ENCODE assay signal across 8 cellular contexts in genomic region chr15:55434989-55435825, GRCh38. TPM values are rescaled to one million over a fixed set of nuclear protein-coding genes. Genes with fewer than 3 reads are reported as not detected.
DNase-seq lines count a peak whose midpoint lies in the region; ATAC-seq and TF ChIP-seq lines count a peak whose summit lies in the region.

No MANE protein-coding gene starts in this region.

- peak; percentile 75 for TF ChIP-seq CTCF in type B pancreatic cell (conservative IDR thresholded peaks at IDR 0.05)

- in situ Hi-C loops in T47D (cut with HindIII; ENCODE audit: low pct_unique_long_range_greater_than_20kb, low sequenced_read_pairs), result no loop called here

- DNase-seq in activated naive CD8-positive, alpha-beta T cell treated with anti-CD3 and anti-CD28 coated beads, Interleukin-2, amount 10 ng/mL, durations not matched to agents 7 days and 5 days, result no peak
- DNase-seq in activated naive CD8-positive, alpha-beta T cell treated with anti-CD3 and anti-CD28 coated beads for 36 hours, result no peak
- DNase-seq in HEK293T (ENCODE audit: extremely low spot score) (peak; percentile 20), NCI-H748 (lab: John Stamatoyannopoulos, UW; ENCODE audit: unreplicated experiment) (peak; percentile 41), T47D (ENCODE audit: low read depth in 1 of 2, low spot score in 1 of 2) (peak; percentile 41 to 71), kidney glomerular epithelial cell (lab: John Stamatoyannopoulos, UW) (peak; percentile 48), type B pancreatic cell (ENCODE audit: extremely low spot score, unreplicated experiment) (no peak)

- H3K27me3 Mint-ChIP-seq in activated naive CD8-positive, alpha-beta T cell treated with anti-CD3 and anti-CD28 coated beads, Interleukin-2, amount 10 ng/mL, durations not matched to agents 7 days and 5 days, result no peaks in the 10 kb centered on the region
- H3K27me3 Mint-ChIP-seq in activated naive CD8-positive, alpha-beta T cell treated with anti-CD3 and anti-CD28 coated beads for 36 hours, result no peaks in the 10 kb centered on the region
- H3K27me3 Mint-ChIP-seq in type B pancreatic cell, result no peaks in the 10 kb centered on the region

- no peaks in the 10 kb centered on the region for H3K9me3 Mint-ChIP-seq in activated naive CD8-positive, alpha-beta T cell treated with anti-CD3 and anti-CD28 coated beads, Interleukin-2, amount 10 ng/mL, durations not matched to agents 7 days and 5 days
- no peaks in the 10 kb centered on the region for H3K9me3 Mint-ChIP-seq in activated naive CD8-positive, alpha-beta T cell treated with anti-CD3 and anti-CD28 coated beads for 36 hours
- H3K9me3 Mint-ChIP-seq in type B pancreatic cell, result no peaks in the 10 kb centered on the region

- H3K36me3 Mint-ChIP-seq in activated naive CD8-positive, alpha-beta T cell treated with anti-CD3 and anti-CD28 coated beads, Interleukin-2, amount 10 ng/mL, durations not matched to agents 7 days and 5 days, result no peaks in the 10 kb centered on the region
- no peaks in the 10 kb centered on the region for H3K36me3 Mint-ChIP-seq in activated naive CD8-positive, alpha-beta T cell treated with anti-CD3 and anti-CD28 coated beads for 36 hours
- H3K36me3 Mint-ChIP-seq in type B pancreatic cell, result no peaks in the 10 kb centered on the region

- no peak overlapping the region for H3K27ac Mint-ChIP-seq in activated naive CD8-positive, alpha-beta T cell treated with anti-CD3 and anti-CD28 coated beads, Interleukin-2, amount 10 ng/mL, durations not matched to agents 7 days and 5 days
- H3K27ac Mint-ChIP-seq in activated naive CD8-positive, alpha-beta T cell treated with anti-CD3 and anti-CD28 coated beads for 36 hours, result no peak overlapping the region
- no peak overlapping the region for H3K27ac Mint-ChIP-seq in type B pancreatic cell

- CTCF ChIA-PET in HEK293T (lab: Yijun Ruan, JAX), result interaction anchor here (0.6 to 0.9 kb wide), 5 partner anchors 18 to 1011 kb away, joined by 3 to 5 read pairs (median 4); no protein-coding TSS in a partner anchor

- peaks cover 5% of the 10 kb centered on the region for H3K4me1 Mint-ChIP-seq in activated naive CD8-positive, alpha-beta T cell treated with anti-CD3 and anti-CD28 coated beads, Interleukin-2, amount 10 ng/mL, durations not matched to agents 7 days and 5 days
- peaks cover 4% of the 10 kb centered on the region for H3K4me1 Mint-ChIP-seq in activated naive CD8-positive, alpha-beta T cell treated with anti-CD3 and anti-CD28 coated beads for 36 hours
- H3K4me1 Mint-ChIP-seq in type B pancreatic cell (ENCODE audit: unreplicated experiment), result no peaks in the 10 kb centered on the region

- POLR2A ChIA-PET in activated naive CD8-positive, alpha-beta T cell treated with anti-CD3 and anti-CD28 coated beads, Interleukin-2, amount 10 ng/mL, durations not matched to agents 7 days and 5 days (lab: Charles Lee), result interaction anchor here (1.8 kb wide), 1 partner anchor 116 kb away, joined by 5 read pairs; the partner anchor contains the start of genes PIGB and PIGBOS1
- POLR2A ChIA-PET in HEK293T (lab: Yijun Ruan, JAX), result interaction anchor here (1.5 kb wide), 1 partner anchor 117 kb away, joined by 5 read pairs; the partner anchor contains the start of genes PIGB and PIGBOS1

- H3K4me3 Mint-ChIP-seq in activated naive CD8-positive, alpha-beta T cell treated with anti-CD3 and anti-CD28 coated beads, Interleukin-2, amount 10 ng/mL, durations not matched to agents 7 days and 5 days, result no peak overlapping the region
- H3K4me3 Mint-ChIP-seq in activated naive CD8-positive, alpha-beta T cell treated with anti-CD3 and anti-CD28 coated beads for 36 hours, result no peak overlapping the region
- H3K4me3 Mint-ChIP-seq in type B pancreatic cell, result no peak overlapping the region

- ATAC-seq in activated naive CD8-positive, alpha-beta T cell treated with anti-CD3 and anti-CD28 coated beads, Interleukin-2, amount 10 ng/mL, durations not matched to agents 7 days and 5 days (ENCODE audit: low read depth), result peak; percentile 54
- no peak for ATAC-seq in HG02981 (IDR thresholded peaks at IDR 0.05; ENCODE audit: unreplicated experiment)

TF ChIP-seq in HEK293T, 16 proteins besides CTCF, POLR2A, EP300 and RAD21:
- TF ChIP-seq LEF1 (IDR thresholded peaks at IDR 0.05; ENCODE audit: borderline replicate concordance) (no peak), BHLHE40 (IDR thresholded peaks at IDR 0.05; ENCODE audit: borderline replicate concordance) (no peak), CTBP1 (IDR thresholded peaks at IDR 0.05; ENCODE audit: borderline replicate concordance) (no peak), FOXM1 (IDR thresholded peaks at IDR 0.05; ENCODE audit: borderline replicate concordance) (no peak), ARNT (IDR thresholded peaks at IDR 0.05) (no peak), FOXK2 (IDR thresholded peaks at IDR 0.05) (no peak), FOXA1 (IDR thresholded peaks at IDR 0.05) (no peak), TARDBP (IDR thresholded peaks at IDR 0.05) (no peak), SUZ12 (IDR thresholded peaks at IDR 0.05) (no peak), NFRKB (IDR thresholded peaks at IDR 0.05) (no peak), ZNF384 (IDR thresholded peaks at IDR 0.05) (no peak), SP1 (IDR thresholded peaks at IDR 0.05) (no peak)
- TF ChIP-seq, protein P1, sequence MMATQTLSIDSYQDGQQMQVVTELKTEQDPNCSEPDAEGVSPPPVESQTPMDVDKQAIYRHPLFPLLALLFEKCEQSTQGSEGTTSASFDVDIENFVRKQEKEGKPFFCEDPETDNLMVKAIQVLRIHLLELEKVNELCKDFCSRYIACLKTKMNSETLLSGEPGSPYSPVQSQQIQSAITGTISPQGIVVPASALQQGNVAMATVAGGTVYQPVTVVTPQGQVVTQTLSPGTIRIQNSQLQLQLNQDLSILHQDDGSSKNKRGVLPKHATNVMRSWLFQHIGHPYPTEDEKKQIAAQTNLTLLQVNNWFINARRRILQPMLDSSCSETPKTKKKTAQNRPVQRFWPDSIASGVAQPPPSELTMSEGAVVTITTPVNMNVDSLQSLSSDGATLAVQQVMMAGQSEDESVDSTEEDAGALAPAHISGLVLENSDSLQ (IDR thresholded peaks at IDR 0.05), result no peak

RNA-seq across cellular contexts. Expression of gene PIERCE2, which starts 26.9 kb away (rescaled TPM):
- not detected for total RNA-seq in activated naive CD8-positive, alpha-beta T cell treated with anti-CD3 and anti-CD28 coated beads, Interleukin-2, amount 10 ng/mL, durations not matched to agents 7 days and 5 days
- total RNA-seq in activated naive CD8-positive, alpha-beta T cell treated with anti-CD3 and anti-CD28 coated beads for 36 hours, result under 1 TPM in 1 of 2 experiments, not detected in 1; 0.31 TPM
- total RNA-seq in type B pancreatic cell (ENCODE audit: low replicate concordance), result 2.1 and 2.3 TPM in 2 replicates

RNA-seq across cellular contexts. Expression of gene CCPG1, which starts 27.0 kb away (rescaled TPM):
- total RNA-seq in activated naive CD8-positive, alpha-beta T cell treated with anti-CD3 and anti-CD28 coated beads, Interleukin-2, amount 10 ng/mL, durations not matched to agents 7 days and 5 days, result 10 to 100 TPM; 16.0 to 18.8 TPM
- total RNA-seq in activated naive CD8-positive, alpha-beta T cell treated with anti-CD3 and anti-CD28 coated beads for 36 hours, result 10 to 100 TPM; 11.7 to 12.2 TPM
- 26.5 and 31.0 TPM in 2 replicates for total RNA-seq in type B pancreatic cell (ENCODE audit: low replicate concordance)

Comparison
In these comparisons a context has a peak if more than half of its experiments do, and no peak if none do; other contexts are left out.
1. DNase-seq: peak in HEK293T (single experiment), NCI-H748 (single experiment), T47D (2 of 2) and kidney glomerular epithelial cell (single experiment); none in activated naive CD8-positive, alpha-beta T cell treated with anti-CD3 and anti-CD28 coated beads, Interleukin-2, amount 10 ng/mL, durations not matched to agents 7 days and 5 days (single experiment), activated naive CD8-positive, alpha-beta T cell treated with anti-CD3 and anti-CD28 coated beads for 36 hours (single experiment) and type B pancreatic cell (single experiment).